12 cellular contexts compared by ENCODE assay signal in the genomic region with DNA sequence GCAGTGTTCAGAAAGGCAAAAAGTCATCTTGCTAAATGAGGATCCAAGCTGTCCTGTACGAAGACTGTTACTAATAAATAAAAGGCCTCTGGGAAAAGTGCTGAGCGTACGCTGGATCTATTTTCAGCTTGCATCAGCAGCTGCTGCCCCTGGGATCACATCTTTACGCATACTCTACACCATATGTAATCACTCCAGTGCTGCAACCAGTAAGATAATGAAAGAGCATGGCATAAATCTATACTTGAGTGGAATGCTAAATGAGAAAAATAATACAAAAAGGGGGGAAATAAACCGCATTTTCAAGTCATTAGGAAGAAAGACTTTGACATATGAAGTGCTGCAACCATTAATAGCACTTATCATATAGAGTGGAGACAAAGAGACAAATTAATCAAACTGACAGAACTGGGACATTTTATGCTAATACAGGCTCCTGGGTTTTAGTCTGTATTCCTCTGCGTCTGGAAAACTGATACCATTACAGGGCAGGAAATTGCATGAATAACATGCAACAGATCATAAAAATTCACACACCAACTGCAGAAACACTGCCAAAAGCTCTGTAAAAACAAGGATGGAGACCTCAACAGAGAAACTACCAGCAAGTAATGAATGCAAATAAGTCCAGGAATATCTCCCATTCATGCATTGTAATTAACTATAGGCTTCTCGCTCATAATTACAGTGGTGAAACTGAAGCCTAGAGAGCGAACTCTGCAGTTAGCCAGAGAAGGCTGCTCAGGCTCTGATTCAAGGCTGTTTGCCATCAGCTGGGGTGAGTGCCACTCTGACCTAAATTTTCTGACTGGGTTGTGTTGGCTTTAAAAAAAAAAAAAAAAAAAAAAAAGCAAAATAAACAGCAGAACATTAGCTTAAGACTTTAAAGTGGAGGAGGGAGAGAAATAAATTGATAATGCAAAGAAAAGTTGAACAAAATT.
DNase-seq lines count a peak whose midpoint lies in the region; ATAC-seq and TF ChIP-seq lines count a peak whose summit lies in the region.
"Had no signal": no experiment of that assay in that cellular context is flagged by ENCODE, and none has a peak within 500 bp of the region (broad histone marks: within the 10 kb centered on the region; RNA-seq: fewer than 3 reads in every experiment).

No MANE protein-coding gene starts in this region.

- H3K36me3 ChIP-seq in A673 (ENCODE audit: insufficient read depth, low read length, poor library complexity, severe bottlenecking), result no peaks in the 10 kb centered on the region

- no peaks in the 10 kb centered on the region for H3K9me3 ChIP-seq in A673 (ENCODE audit: low read depth, low read length, poor library complexity, severe bottlenecking)

- no peaks in the 10 kb centered on the region for H3K27me3 Mint-ChIP-seq in WTC11 (ENCODE audit: low read depth)
- H3K27me3 Mint-ChIP-seq: activated naive CD8-positive, alpha-beta T cell treated with anti-CD3 and anti-CD28 coated beads for 36 hours; IgD-negative memory B cell had no signal

- H3K4me1 Mint-ChIP-seq in WTC11, result 0 out of 2 replicates have a peak, but pooled peaks cover 3% of the 10 kb centered on the region

- ATAC-seq in WTC11, result no peak

- H3K9me3 Mint-ChIP-seq in WTC11, result no peaks in the 10 kb centered on the region
- H3K9me3 Mint-ChIP-seq: IgD-negative memory B cell had no signal

- intact Hi-C loops in A673 (cut with micrococcal nuclease; ENCODE audit: unreplicated experiment), result loop anchor here (5.0 to 10.0 kb wide), 3 partner anchors 117 to 199 kb away; no protein-coding TSS in a partner anchor

- peak overlapping the region; percentile 11 for H3K4me3 ChIP-seq in A673 (ENCODE audit: low read depth, low read length, poor library complexity, severe bottlenecking)

- POLR2A ChIA-PET in A673 (lab: Charles Lee; ENCODE audit: low non-redundant PET), result no interaction called here
- POLR2A ChIA-PET in WTC11 (lab: Charles Lee), result no interaction called here

- peak overlapping the region; percentile 5 for H3K27ac ChIP-seq in A673 (ENCODE audit: low read depth, low read length, poor library complexity, severe bottlenecking)

- H3K27me3 ChIP-seq in A673 (replicated peaks; ENCODE audit: insufficient read depth, low read depth, low read length, poor library complexity), result peaks cover 30% of the 10 kb centered on the region

- no peak overlapping the region for H3K27ac Mint-ChIP-seq in WTC11
- H3K27ac Mint-ChIP-seq: activated naive CD8-positive, alpha-beta T cell treated with anti-CD3 and anti-CD28 coated beads for 36 hours; IgD-negative memory B cell had no signal

- no TSS peak for BruUV-seq in A673 (replicated peaks; lab: Mats Ljungman, UMichigan)

- TF ChIP-seq CTCF in A673 (conservative IDR thresholded peaks at IDR 0.05; ENCODE audit: low read depth, low read length) (no peak), WTC11 (IDR thresholded peaks at IDR 0.05) (no peak)

- CTCF ChIA-PET in A673 (lab: Charles Lee) (interaction anchor here (0.6 to 1.9 kb wide), 4 partner anchors 38 to 598 kb away, joined by 4 to 7 read pairs (median 5); no protein-coding TSS in a partner anchor), WTC11 (lab: Charles Lee) (interaction anchor here (0.8 to 2.9 kb wide), 3 partner anchors 37 to 501 kb away, joined by 4 to 14 read pairs (median 5); no protein-coding TSS in a partner anchor)

- H3K4me3 Mint-ChIP-seq in WTC11, result no peak overlapping the region
- H3K4me3 Mint-ChIP-seq: activated naive CD8-positive, alpha-beta T cell treated with anti-CD3 and anti-CD28 coated beads for 36 hours; IgD-negative memory B cell had no signal

- peaks cover 27% of the 10 kb centered on the region for H3K4me1 ChIP-seq in A673 (ENCODE audit: insufficient read depth, low read length, poor library complexity, severe bottlenecking)

- DNase-seq in A673 (ENCODE audit: low spot score) (peak; percentile 92), NCI-H1694 (lab: John Stamatoyannopoulos, UW) (peak; percentile 82), amniotic epithelial cell (ENCODE audit: low read depth) (peak; percentile 90), iris pigment epithelial cell (ENCODE audit: low read depth) (peak; percentile 49), SW480 (ENCODE audit: low spot score) (no peak), WTC11 (ENCODE audit: low spot score) (no peak)
- no peak for DNase-seq in activated CD8-positive, alpha-beta memory T cell treated with anti-CD3 and anti-CD28 coated beads, Interleukin-2, amount 50 U/mL, for 4 hours
- no peak for DNase-seq in stimulated activated naive CD4-positive, alpha-beta T cell treated with Interleukin-2 at 50 U/mL for 16 hours (lab: John Stamatoyannopoulos, UW)
- DNase-seq: ACHN; activated CD4-positive, alpha-beta T cell treated with anti-CD3 and anti-CD28 coated beads for 48 hours; activated naive CD8-positive, alpha-beta T cell treated with anti-CD3 and anti-CD28 coated beads for 36 hours had no signal

- no peaks in the 10 kb centered on the region for H3K36me3 Mint-ChIP-seq in WTC11

TF ChIP-seq in WTC11, 78 proteins besides CTCF, POLR2A, EP300 and RAD21:
- TF ChIP-seq ATF1 (CRISPR knock-in tag; IDR thresholded peaks at IDR 0.05) (no peak), NFATC4 (CRISPR knock-in tag; IDR thresholded peaks at IDR 0.05) (no peak), ZNF671 (CRISPR knock-in tag; IDR thresholded peaks at IDR 0.05) (no peak), HMGA2 (CRISPR knock-in tag; IDR thresholded peaks at IDR 0.05) (no peak), ZNF396 (CRISPR knock-in tag; IDR thresholded peaks at IDR 0.05; ENCODE audit: borderline replicate concordance) (no peak), TEAD1 (CRISPR knock-in tag; IDR thresholded peaks at IDR 0.05) (no peak)
- TF ChIP-seq, protein P1, sequence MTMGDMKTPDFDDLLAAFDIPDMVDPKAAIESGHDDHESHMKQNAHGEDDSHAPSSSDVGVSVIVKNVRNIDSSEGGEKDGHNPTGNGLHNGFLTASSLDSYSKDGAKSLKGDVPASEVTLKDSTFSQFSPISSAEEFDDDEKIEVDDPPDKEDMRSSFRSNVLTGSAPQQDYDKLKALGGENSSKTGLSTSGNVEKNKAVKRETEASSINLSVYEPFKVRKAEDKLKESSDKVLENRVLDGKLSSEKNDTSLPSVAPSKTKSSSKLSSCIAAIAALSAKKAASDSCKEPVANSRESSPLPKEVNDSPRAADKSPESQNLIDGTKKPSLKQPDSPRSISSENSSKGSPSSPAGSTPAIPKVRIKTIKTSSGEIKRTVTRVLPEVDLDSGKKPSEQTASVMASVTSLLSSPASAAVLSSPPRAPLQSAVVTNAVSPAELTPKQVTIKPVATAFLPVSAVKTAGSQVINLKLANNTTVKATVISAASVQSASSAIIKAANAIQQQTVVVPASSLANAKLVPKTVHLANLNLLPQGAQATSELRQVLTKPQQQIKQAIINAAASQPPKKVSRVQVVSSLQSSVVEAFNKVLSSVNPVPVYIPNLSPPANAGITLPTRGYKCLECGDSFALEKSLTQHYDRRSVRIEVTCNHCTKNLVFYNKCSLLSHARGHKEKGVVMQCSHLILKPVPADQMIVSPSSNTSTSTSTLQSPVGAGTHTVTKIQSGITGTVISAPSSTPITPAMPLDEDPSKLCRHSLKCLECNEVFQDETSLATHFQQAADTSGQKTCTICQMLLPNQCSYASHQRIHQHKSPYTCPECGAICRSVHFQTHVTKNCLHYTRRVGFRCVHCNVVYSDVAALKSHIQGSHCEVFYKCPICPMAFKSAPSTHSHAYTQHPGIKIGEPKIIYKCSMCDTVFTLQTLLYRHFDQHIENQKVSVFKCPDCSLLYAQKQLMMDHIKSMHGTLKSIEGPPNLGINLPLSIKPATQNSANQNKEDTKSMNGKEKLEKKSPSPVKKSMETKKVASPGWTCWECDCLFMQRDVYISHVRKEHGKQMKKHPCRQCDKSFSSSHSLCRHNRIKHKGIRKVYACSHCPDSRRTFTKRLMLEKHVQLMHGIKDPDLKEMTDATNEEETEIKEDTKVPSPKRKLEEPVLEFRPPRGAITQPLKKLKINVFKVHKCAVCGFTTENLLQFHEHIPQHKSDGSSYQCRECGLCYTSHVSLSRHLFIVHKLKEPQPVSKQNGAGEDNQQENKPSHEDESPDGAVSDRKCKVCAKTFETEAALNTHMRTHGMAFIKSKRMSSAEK (CRISPR knock-in tag; IDR thresholded peaks at IDR 0.05; ENCODE audit: borderline replicate concordance), result no peak

Comparison
In these comparisons a context has a peak if more than half of its experiments do, and no peak if none do; other contexts are left out.
1. DNase-seq: peak in A673 (single experiment), NCI-H1694 (single experiment), amniotic epithelial cell (single experiment) and iris pigment epithelial cell (single experiment); none in SW480 (single experiment), activated CD8-positive, alpha-beta memory T cell treated with anti-CD3 and anti-CD28 coated beads, Interleukin-2, amount 50 U/mL, for 4 hours (single experiment), WTC11 (single experiment) and stimulated activated naive CD4-positive, alpha-beta T cell treated with Interleukin-2 at 50 U/mL for 16 hours (single experiment).